12 cellular contexts compared by ENCODE assay signal in genomic region chr2:36449943-36450392, GRCh38.
DNase-seq lines count a peak whose midpoint lies in the region; ATAC-seq and TF ChIP-seq lines count a peak whose summit lies in the region.
"Had no signal": no experiment of that assay in that cellular context is flagged by ENCODE, and none has a peak within 500 bp of the region (broad histone marks: within the 10 kb centered on the region; RNA-seq: fewer than 3 reads in every experiment).

No MANE protein-coding gene starts in this region.

- intact Hi-C loops in Right ventricle myocardium superior (cut with DNase I), result no loop called here
- intact Hi-C loops in Right ventricle myocardium inferior (cut with DNase I), result no loop called here

- ATAC-seq in Right ventricle myocardium superior (ENCODE audit: poor library complexity), result peak; percentile 24
- no peak for ATAC-seq in Right ventricle myocardium inferior
- no peak for ATAC-seq in GM19023 (IDR thresholded peaks at IDR 0.05; ENCODE audit: unreplicated experiment)

- TF ChIP-seq POLR2A in erythroblast (IDR thresholded peaks at IDR 0.05; ENCODE audit: low read length), result no peak

- DNase-seq in Right ventricle myocardium superior (no peak), Right ventricle myocardium inferior (ENCODE audit: missing footprints) (no peak), erythroblast (lab: John Stamatoyannopoulos, UW) (peak; percentile 72 to 90), mucosa of gallbladder (ENCODE audit: low spot score) (peak; percentile 41), NCI-H345 treated with DMSO at 0.1 percent for 48 hours (lab: John Stamatoyannopoulos, UW; ENCODE audit: unreplicated experiment) (no peak), A172 (ENCODE audit: low spot score) (no peak)
- no peak for DNase-seq in stimulated activated CD4-positive, alpha-beta T cell treated with anti-CD3 and anti-CD28 coated beads, Interleukin-4, amount 100 ng/mL, for 24 hours
- DNase-seq: activated CD4-positive, alpha-beta T cell treated with anti-CD3 and anti-CD28 coated beads for 1 hour; head of caudate nucleus; NCI-H446 treated with DMSO at 0.1 percent for 48 hours; SHP77 treated with DMSO at 0.1 percent for 48 hours had no signal

Comparison
In these comparisons a context has a peak if more than half of its experiments do, and no peak if none do; other contexts are left out.
1. DNase-seq: peak in erythroblast (2 of 2) and mucosa of gallbladder (single experiment); none in Right ventricle myocardium superior (single experiment), Right ventricle myocardium inferior (single experiment), NCI-H345 treated with DMSO at 0.1 percent for 48 hours (single experiment), stimulated activated CD4-positive, alpha-beta T cell treated with anti-CD3 and anti-CD28 coated beads, Interleukin-4, amount 100 ng/mL, for 24 hours (single experiment) and A172 (single experiment).